Comparison of ENCODE assay signal across 8 cellular contexts in the genomic region with DNA sequence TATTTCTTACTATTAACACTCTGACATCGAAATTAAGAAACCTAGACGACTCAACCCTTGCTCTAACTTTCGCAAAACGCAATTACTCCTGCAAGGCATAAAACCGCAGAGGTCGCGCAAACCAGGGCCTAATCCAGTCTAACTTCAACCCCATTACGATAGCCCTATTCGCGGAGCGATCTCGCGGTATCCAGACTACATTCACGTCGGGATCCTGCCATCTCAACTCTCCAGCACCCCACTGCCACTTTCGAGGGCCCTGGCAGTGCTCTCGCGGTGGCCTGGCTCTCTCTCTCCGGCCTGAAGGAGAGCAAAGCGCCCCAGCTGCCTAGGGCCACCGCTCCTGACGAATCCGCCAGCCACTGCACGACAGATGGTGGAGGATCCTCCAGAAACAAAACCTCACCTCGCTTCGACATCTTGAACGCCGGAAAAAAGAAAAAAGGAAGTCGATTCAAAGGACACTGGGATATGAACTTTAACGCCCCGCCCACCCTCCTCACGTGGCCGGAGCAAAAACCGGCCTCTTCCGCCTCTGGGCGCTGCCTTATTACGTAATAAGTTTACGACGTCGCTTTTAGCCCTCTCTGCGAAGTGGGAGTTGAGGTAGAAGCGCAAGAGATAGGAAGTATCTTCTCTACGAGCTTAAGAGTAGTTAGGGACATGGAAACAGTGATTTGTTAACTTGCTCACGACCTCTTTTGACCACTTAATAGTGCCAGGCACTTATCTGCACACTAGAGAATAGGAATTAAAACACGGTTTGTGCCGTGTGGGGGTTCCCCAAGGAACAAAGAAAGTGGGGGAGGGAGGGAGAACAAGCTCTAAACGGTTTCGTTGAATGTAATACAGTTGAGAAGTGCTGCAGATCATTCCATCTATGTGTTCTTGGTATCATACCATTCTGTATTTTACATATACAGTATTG. TPM values are rescaled to one million over a fixed set of nuclear protein-coding genes. Genes with fewer than 3 reads are reported as not detected.
A peak's percentile ranks its signal among the peaks of the same experiment; 100 is the strongest.
DNase-seq lines count a peak whose midpoint lies in the region; ATAC-seq and TF ChIP-seq lines count a peak whose summit lies in the region.

RPL23 (minus strand) TSS at position 430 of the 928 bp plus-strand sequence; CDS start at position 419, 11 bp downstream.

- H3K9ac ChIP-seq in mucosa of stomach (ENCODE audit: low read length), result peak within 1 kb of the TSS; percentile 90

- peaks cover 9% of the 10 kb centered on the region for H3K36me3 ChIP-seq in mucosa of stomach (ENCODE audit: control insufficient read depth, insufficient read depth, low read length)

- no peaks in the 10 kb centered on the region for H3K9me3 ChIP-seq in mucosa of stomach (ENCODE audit: control insufficient read depth, low read length)

- DNase-seq in DMS 273 treated with DMSO at 0.1 percent for 48 hours (lab: John Stamatoyannopoulos, UW) (peak; percentile 96), KG1 (lab: John Stamatoyannopoulos, UW) (peak; percentile 91), epithelial cell of proximal tubule (ENCODE audit: low read depth) (peak; percentile 83)
- DNase-seq in activated T-cell treated with anti-CD3 and anti-CD28 coated beads, Interleukin-2, amount 50 U/mL, for 1 hour, result peak; percentile 83
- DNase-seq in stimulated activated CD8-positive, alpha-beta memory T cell treated with anti-CD3 and anti-CD28 coated beads, Interleukin-4, amount 100 ng/mL, for 48 hours, result peak; percentile 94

- H3K27me3 ChIP-seq in mucosa of stomach (ENCODE audit: control insufficient read depth, insufficient read depth, low read length), result no peaks in the 10 kb centered on the region

- peak within 1 kb of the TSS; percentile 88 for H3K4me3 ChIP-seq in epithelial cell of proximal tubule (ENCODE audit: low read depth, low read length)
- H3K4me3 ChIP-seq in mucosa of stomach (ENCODE audit: low read length), result peak within 1 kb of the TSS; percentile 66

- ATAC-seq in GM21576 (IDR thresholded peaks at IDR 0.05; ENCODE audit: unreplicated experiment), result peak; percentile 77

- TF ChIP-seq CTCF in epithelial cell of proximal tubule (conservative IDR thresholded peaks at IDR 0.05; ENCODE audit: low read depth, low read length), result no peak

- H3K4me1 ChIP-seq in mucosa of stomach (ENCODE audit: control insufficient read depth, insufficient read depth, low read length), result peaks cover 15% of the 10 kb centered on the region

TF ChIP-seq in PFSK-1, 5 proteins besides CTCF, POLR2A, EP300 and RAD21:
- TF ChIP-seq SIN3A (IDR thresholded peaks at IDR 0.05; ENCODE audit: borderline replicate concordance, insufficient read depth, low read length) (peak; percentile 83), POLR2AphosphoS5 (IDR thresholded peaks at IDR 0.05; ENCODE audit: low read depth, low read length) (peak; percentile 97), FOXP2 (optimal IDR thresholded peaks at IDR 0.05; ENCODE audit: borderline replicate concordance, extremely low read depth, extremely low read length, insufficient read depth) (no peak), TAF1 (IDR thresholded peaks at IDR 0.05; ENCODE audit: borderline replicate concordance, insufficient read depth, low read length) (peak; percentile 99)
- TF ChIP-seq, protein P1, sequence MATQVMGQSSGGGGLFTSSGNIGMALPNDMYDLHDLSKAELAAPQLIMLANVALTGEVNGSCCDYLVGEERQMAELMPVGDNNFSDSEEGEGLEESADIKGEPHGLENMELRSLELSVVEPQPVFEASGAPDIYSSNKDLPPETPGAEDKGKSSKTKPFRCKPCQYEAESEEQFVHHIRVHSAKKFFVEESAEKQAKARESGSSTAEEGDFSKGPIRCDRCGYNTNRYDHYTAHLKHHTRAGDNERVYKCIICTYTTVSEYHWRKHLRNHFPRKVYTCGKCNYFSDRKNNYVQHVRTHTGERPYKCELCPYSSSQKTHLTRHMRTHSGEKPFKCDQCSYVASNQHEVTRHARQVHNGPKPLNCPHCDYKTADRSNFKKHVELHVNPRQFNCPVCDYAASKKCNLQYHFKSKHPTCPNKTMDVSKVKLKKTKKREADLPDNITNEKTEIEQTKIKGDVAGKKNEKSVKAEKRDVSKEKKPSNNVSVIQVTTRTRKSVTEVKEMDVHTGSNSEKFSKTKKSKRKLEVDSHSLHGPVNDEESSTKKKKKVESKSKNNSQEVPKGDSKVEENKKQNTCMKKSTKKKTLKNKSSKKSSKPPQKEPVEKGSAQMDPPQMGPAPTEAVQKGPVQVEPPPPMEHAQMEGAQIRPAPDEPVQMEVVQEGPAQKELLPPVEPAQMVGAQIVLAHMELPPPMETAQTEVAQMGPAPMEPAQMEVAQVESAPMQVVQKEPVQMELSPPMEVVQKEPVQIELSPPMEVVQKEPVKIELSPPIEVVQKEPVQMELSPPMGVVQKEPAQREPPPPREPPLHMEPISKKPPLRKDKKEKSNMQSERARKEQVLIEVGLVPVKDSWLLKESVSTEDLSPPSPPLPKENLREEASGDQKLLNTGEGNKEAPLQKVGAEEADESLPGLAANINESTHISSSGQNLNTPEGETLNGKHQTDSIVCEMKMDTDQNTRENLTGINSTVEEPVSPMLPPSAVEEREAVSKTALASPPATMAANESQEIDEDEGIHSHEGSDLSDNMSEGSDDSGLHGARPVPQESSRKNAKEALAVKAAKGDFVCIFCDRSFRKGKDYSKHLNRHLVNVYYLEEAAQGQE (IDR thresholded peaks at IDR 0.05; ENCODE audit: insufficient read depth in 1 of 2, low read depth in 2 of 2, low read length in 2 of 2), result peak in 1 of 2 experiments; percentile 74; a peak in 2 of 4 replicates

RNA-seq across cellular contexts. Expression of gene RPL23, which starts in this region (rescaled TPM):
- 1,863 TPM for polyA plus RNA-seq in PFSK-1 (2012; ENCODE audit: insufficient read length, low read depth)
- total RNA-seq in epithelial cell of proximal tubule, result 1,471 and 1,718 TPM in 2 replicates

Comparison
In these comparisons a context has a peak if more than half of its experiments do, and no peak if none do; other contexts are left out.
1. Peak in every context shown above with its lines: DNase-seq, ATAC-seq and H3K4me3 ChIP-seq.